12 cellular contexts compared by ENCODE assay signal in the genomic region with DNA sequence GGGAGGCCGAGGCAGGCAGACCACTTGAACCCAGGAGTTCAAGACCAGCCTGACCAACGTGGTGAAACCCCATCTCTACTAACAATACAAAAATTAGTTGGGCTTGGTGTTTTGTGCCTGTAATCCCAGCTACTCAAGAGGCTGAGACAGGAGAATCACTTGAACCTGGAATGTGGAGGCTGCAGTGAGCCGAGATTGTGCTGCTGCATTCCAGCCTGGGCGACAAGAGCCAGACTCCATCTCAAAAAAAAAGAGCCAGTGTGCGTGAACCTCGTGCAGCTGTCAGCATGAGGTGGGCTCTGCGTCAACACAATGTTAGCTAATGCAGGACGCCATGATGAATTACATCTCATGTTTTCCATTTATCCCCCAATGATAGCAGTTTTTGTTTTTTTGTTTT.
DNase-seq lines count a peak whose midpoint lies in the region; ATAC-seq and TF ChIP-seq lines count a peak whose summit lies in the region.
"Had no signal": no experiment of that assay in that cellular context is flagged by ENCODE, and none has a peak within 500 bp of the region (broad histone marks: within the 10 kb centered on the region; RNA-seq: fewer than 3 reads in every experiment).

No MANE protein-coding gene starts in this region.

- ATAC-seq in HCT116 (no peak), Panc1 (no peak), gastroesophageal sphincter (no peak), HG02798 (IDR thresholded peaks at IDR 0.05; ENCODE audit: poor library complexity, unreplicated experiment) (no peak)

- H3K79me2 ChIP-seq in HCT116 (ENCODE audit: insufficient read depth, low read length) (no peaks in the 10 kb centered on the region), OCI-LY7 (ENCODE audit: insufficient read depth, low read depth, low read length) (no peaks in the 10 kb centered on the region)

- CTCF ChIA-PET in HCT116 (lab: Charles Lee): no interaction called here
- CTCF ChIA-PET in Panc1 (lab: Charles Lee): no interaction called here
- CTCF ChIA-PET in OCI-LY7 (lab: Charles Lee; ENCODE audit: unreplicated experiment): no interaction called here
- CTCF ChIA-PET in MCF 10A (lab: Yijun Ruan, JAX): no interaction called here

- in situ Hi-C loops in Panc1 (cut with HindIII; ENCODE audit: low pct_unique_long_range_greater_than_20kb, low sequenced_read_pairs): no loop called here

- DNase-seq in HCT116 (ENCODE audit: low read depth, low spot score) (no peak), Panc1 (ENCODE audit: low read depth, low spot score) (no peak), OCI-LY7 (ENCODE audit: low spot score) (no peak), MCF 10A (ENCODE audit: unreplicated experiment) (no peak), DMS79 treated with DMSO at 0.1 percent for 48 hours (lab: John Stamatoyannopoulos, UW) (no peak)
- DNase-seq: CD8-positive, alpha-beta memory T cell; DMS53; GM23248; H9 had no signal

- H3K36me3 Mint-ChIP-seq in MCF 10A (ENCODE audit: insufficient read depth, unreplicated experiment): peaks cover 6% of the 10 kb centered on the region
- H3K36me3 Mint-ChIP-seq: CD14-positive monocyte had no signal

- H4K20me1 ChIP-seq in HCT116 (ENCODE audit: insufficient read depth) (no peaks in the 10 kb centered on the region), OCI-LY7 (ENCODE audit: insufficient read depth, low read length) (no peaks in the 10 kb centered on the region)

- no peaks in the 10 kb centered on the region for H3K9me2 ChIP-seq in HCT116 (ENCODE audit: insufficient read depth)
- H3K9me2 ChIP-seq in OCI-LY7 (ENCODE audit: insufficient read depth, low read length): no peaks in the 10 kb centered on the region

- H3K27ac ChIP-seq in HCT116 (ENCODE audit: low read depth, low read length): no peak overlapping the region; the same call in 1 of the 2 replicates
- peak overlapping the region; percentile 99 for H3K27ac ChIP-seq in Panc1 (ENCODE audit: low read length)
- peak overlapping the region in 3 of 4 donors; percentile 15 to 98 (median 98) for H3K27ac ChIP-seq in gastroesophageal sphincter
- no peak overlapping the region for H3K27ac ChIP-seq in OCI-LY7 (ENCODE audit: low read depth, low read length, poor library complexity, severe bottlenecking)
- H3K27ac ChIP-seq: GM23248 had no signal

- H3K9ac ChIP-seq in HCT116 (ENCODE audit: low read length): no peak overlapping the region
- H3K9ac ChIP-seq: GM23248 had no signal

- H3K9me3 Mint-ChIP-seq in MCF 10A (ENCODE audit: unreplicated experiment): no peaks in the 10 kb centered on the region
- H3K9me3 Mint-ChIP-seq: CD14-positive monocyte; CD8-positive, alpha-beta memory T cell; H9 had no signal

- POLR2A ChIA-PET in HCT116 (lab: Charles Lee) (interaction anchor here (1.8 to 3.6 kb wide), 2 partner anchors 9 to 13 kb away, joined by 6 to 18 read pairs; no protein-coding TSS in a partner anchor), Panc1 (lab: Charles Lee) (interaction anchor here (0.5 to 0.6 kb wide), 2 partner anchors 41 to 167 kb away, joined by 3 to 4 read pairs; no protein-coding TSS in a partner anchor), OCI-LY7 (lab: Charles Lee) (no interaction called here), MCF 10A (lab: Yijun Ruan, JAX) (interaction anchor here (0.6 to 1.8 kb wide), 3 partner anchors 14 to 202 kb away, joined by 3 to 4 read pairs (median 3); no protein-coding TSS in a partner anchor)

- H3K4me3 ChIP-seq in HCT116 (replicated peaks in 1 of 2; ENCODE audit: low read depth in 1 of 2, low read length in 2 of 2) (no peak overlapping the region), Panc1 (ENCODE audit: low read depth in 2 of 2, low read length in 2 of 2) (no peak overlapping the region), gastroesophageal sphincter (no peak overlapping the region), OCI-LY7 (ENCODE audit: low read depth, low read length, poor library complexity, severe bottlenecking) (no peak overlapping the region)
- H3K4me3 ChIP-seq: GM23248 had no signal

- no peak for TF ChIP-seq CTCF in HCT116 (IDR thresholded peaks at IDR 0.05 in 2 of 3, conservative IDR thresholded peaks at IDR 0.05 in 1 of 3; ENCODE audit: borderline replicate concordance in 1 of 3, insufficient read depth in 1 of 3, low read depth in 2 of 3, low read length in 2 of 3)
- TF ChIP-seq CTCF in Panc1 (IDR thresholded peaks at IDR 0.05): no peak
- TF ChIP-seq CTCF in gastroesophageal sphincter (IDR thresholded peaks at IDR 0.05): no peak
- no peak for TF ChIP-seq CTCF in OCI-LY7 (conservative IDR thresholded peaks at IDR 0.05; ENCODE audit: low read length)
- no peak for TF ChIP-seq CTCF in MCF 10A (IDR thresholded peaks at IDR 0.05; ENCODE audit: unreplicated experiment)

- TF ChIP-seq EP300 in gastroesophageal sphincter (IDR thresholded peaks at IDR 0.05): no peak

- whole genome bisulfite sequencing in gastroesophageal sphincter (ENCODE audit: low coverage in 1 of 2), 2 donors: 86% methylated on average over 4 of the region's 8 CpGs; no CpG with 5 or more reads in 1 of the 2 donors

- H3K27me3 Mint-ChIP-seq in MCF 10A (ENCODE audit: insufficient read depth, unreplicated experiment): no peaks in the 10 kb centered on the region

- intact Hi-C loops in HCT116 (cut with micrococcal nuclease) (no loop called here), Panc1 (cut with micrococcal nuclease; ENCODE audit: unreplicated experiment) (no loop called here), OCI-LY7 (cut with micrococcal nuclease; ENCODE audit: unreplicated experiment) (no loop called here), MCF 10A (cut with micrococcal nuclease) (no loop called here)

- no peaks in the 10 kb centered on the region for H3K9me3 ChIP-seq in HCT116 (ENCODE audit: control insufficient read depth in 1 of 2, insufficient read depth in 1 of 2, low read depth in 1 of 2, low read length in 2 of 2)
- H3K9me3 ChIP-seq in Panc1 (ENCODE audit: control insufficient read depth, insufficient read depth, low read depth, low read length): no peaks in the 10 kb centered on the region
- no peaks in the 10 kb centered on the region for H3K9me3 ChIP-seq in gastroesophageal sphincter
- H3K9me3 ChIP-seq in OCI-LY7 (ENCODE audit: low read length): no peaks in the 10 kb centered on the region

- no peak overlapping the region for H3K4me3 Mint-ChIP-seq in MCF 10A (ENCODE audit: unreplicated experiment)
- H3K4me3 Mint-ChIP-seq: CD14-positive monocyte; CD8-positive, alpha-beta memory T cell; H9 had no signal

- RAD21 ChIA-PET in HCT116 (lab: Charles Lee; ENCODE audit: low non-redundant PET in 1 of 2, low total read pairs in 2 of 2, uncharacterized antibody in 2 of 2, unreplicated experiment in 2 of 2): no interaction called here

- peaks cover 28% of the 10 kb centered on the region for H3K4me1 Mint-ChIP-seq in MCF 10A (ENCODE audit: insufficient read depth, unreplicated experiment)

- no peaks in the 10 kb centered on the region for H3K27me3 ChIP-seq in HCT116 (ENCODE audit: insufficient read depth, low read length)
- no peaks in the 10 kb centered on the region for H3K27me3 ChIP-seq in Panc1 (ENCODE audit: control insufficient read depth, insufficient read depth, low read length)
- no peaks in the 10 kb centered on the region for H3K27me3 ChIP-seq in gastroesophageal sphincter

- no peak overlapping the region for H3K27ac Mint-ChIP-seq in MCF 10A (ENCODE audit: low read depth, unreplicated experiment)
- H3K27ac Mint-ChIP-seq: CD8-positive, alpha-beta memory T cell; H9 had no signal

- TF ChIP-seq RAD21 in HCT116 (IDR thresholded peaks at IDR 0.05; ENCODE audit: low read depth): no peak

- BruUV-seq in HCT116 (replicated peaks; lab: Mats Ljungman, UMichigan) (no TSS peak), Panc1 (replicated peaks; lab: Mats Ljungman, UMichigan) (no TSS peak), OCI-LY7 (replicated peaks; lab: Mats Ljungman, UMichigan) (no TSS peak), MCF 10A (replicated peaks; lab: Mats Ljungman, UMichigan) (no TSS peak)

- no peaks in the 10 kb centered on the region for H3K36me3 ChIP-seq in HCT116 (ENCODE audit: control insufficient read depth in 1 of 2, insufficient read depth in 2 of 2, low read length in 2 of 2)
- H3K36me3 ChIP-seq in Panc1 (ENCODE audit: control insufficient read depth, insufficient read depth, low read length): no peaks in the 10 kb centered on the region
- no peaks in the 10 kb centered on the region for H3K36me3 ChIP-seq in gastroesophageal sphincter
- no peaks in the 10 kb centered on the region for H3K36me3 ChIP-seq in OCI-LY7 (ENCODE audit: insufficient read depth, low read length)

- TF ChIP-seq POLR2A in HCT116 (IDR thresholded peaks at IDR 0.05; ENCODE audit: borderline replicate concordance, extremely low read depth, insufficient read depth, insufficient read length): no peak
- TF ChIP-seq POLR2A in gastroesophageal sphincter (IDR thresholded peaks at IDR 0.05): no peak

- H2AFZ ChIP-seq in HCT116 (ENCODE audit: low read depth, low read length, poor library complexity, severe bottlenecking): no peak overlapping the region
- no peak overlapping the region for H2AFZ ChIP-seq in OCI-LY7 (ENCODE audit: low read length)
- H2AFZ ChIP-seq: GM23248 had no signal

- peak overlapping the region; percentile 11; the same call in 1 of the 2 replicates for H3K4me2 ChIP-seq in HCT116 (ENCODE audit: low read length)
- H3K4me2 ChIP-seq in OCI-LY7 (ENCODE audit: low read length): no peak overlapping the region

- H3K4me1 ChIP-seq in HCT116 (ENCODE audit: control insufficient read depth in 1 of 2, insufficient read depth in 2 of 2, low read length in 2 of 2): peaks cover 57 to 97% of the 10 kb centered on the region in 2 experiments
- H3K4me1 ChIP-seq in Panc1 (ENCODE audit: control insufficient read depth, insufficient read depth, low read length): peaks cover 40% of the 10 kb centered on the region
- H3K4me1 ChIP-seq in gastroesophageal sphincter: peaks cover 7 to 46% (median 21%) of the 10 kb centered on the region in 3 donors
- H3K4me1 ChIP-seq in OCI-LY7 (ENCODE audit: insufficient read depth, low read length, poor library complexity, severe bottlenecking): no peaks in the 10 kb centered on the region

TF ChIP-seq in HCT116, 20 proteins besides CTCF, POLR2A, EP300 and RAD21 (continues in another document):
- TF ChIP-seq CEBPB (IDR thresholded peaks at IDR 0.05; ENCODE audit: low read depth) (no peak), JUND (IDR thresholded peaks at IDR 0.05) (no peak), SP1 (IDR thresholded peaks at IDR 0.05; ENCODE audit: low read depth) (no peak), SIN3A (IDR thresholded peaks at IDR 0.05; ENCODE audit: low read depth) (no peak), ELF1 (IDR thresholded peaks at IDR 0.05; ENCODE audit: borderline replicate concordance, low read depth) (no peak), FOSL1 (IDR thresholded peaks at IDR 0.05; ENCODE audit: low read depth) (no peak), EZH2phosphoT487 (IDR thresholded peaks at IDR 0.05; ENCODE audit: borderline replicate concordance) (no peak), MAX (IDR thresholded peaks at IDR 0.05) (no peak)

Comparison
In these comparisons a context has a peak if more than half of its experiments do, and no peak if none do; other contexts are left out.
1. H3K27ac ChIP-seq: peak in Panc1 (single experiment) and gastroesophageal sphincter (3 of 4); none in HCT116 (single experiment) and OCI-LY7 (single experiment).